Comparison of ENCODE assay signal across 20 cellular contexts in the genomic region with DNA sequence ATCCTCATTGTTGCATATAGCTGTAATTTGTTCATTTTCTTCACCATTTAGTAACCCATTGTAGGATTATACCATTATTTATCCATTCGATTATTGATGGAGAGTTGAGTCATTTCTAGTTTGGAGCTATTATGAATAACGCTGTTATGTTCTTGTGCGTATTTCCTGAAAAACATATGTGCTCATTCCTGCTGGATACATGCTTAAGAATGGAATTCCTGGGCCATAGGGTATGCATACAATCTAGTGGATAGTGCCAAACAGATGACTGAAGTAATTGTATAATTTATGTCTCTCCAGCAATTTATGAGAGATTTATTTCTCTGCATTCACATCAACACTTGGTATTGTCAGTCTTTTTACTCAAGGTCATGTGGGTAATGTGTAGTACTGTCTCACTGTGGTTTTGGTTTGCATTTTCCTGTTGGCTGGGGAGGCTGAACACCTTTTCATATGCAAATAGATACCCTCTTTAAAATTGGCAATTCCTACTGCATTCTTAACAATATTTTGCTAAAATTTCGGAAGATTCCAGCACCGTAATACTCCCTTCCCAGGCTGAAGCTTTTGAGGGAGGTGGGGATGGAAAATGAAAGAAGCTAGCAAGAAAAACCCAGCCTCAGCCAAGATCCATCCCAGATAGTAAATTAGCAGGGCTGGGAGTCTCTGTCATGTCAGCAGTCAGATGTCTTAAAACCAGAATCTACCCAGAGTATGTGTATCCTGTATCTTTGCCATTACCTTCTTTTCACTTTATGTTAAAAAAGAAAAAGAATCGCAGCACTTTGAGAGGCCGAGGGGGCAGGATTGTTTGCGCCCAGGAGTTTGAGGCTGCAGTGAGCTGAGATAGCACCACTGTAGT.
DNase-seq lines count a peak whose midpoint lies in the region; ATAC-seq, FAIRE-seq and TF ChIP-seq lines count a peak whose summit lies in the region.
"Had no signal": no experiment of that assay in that cellular context is flagged by ENCODE, and none has a peak within 500 bp of the region (broad histone marks: within the 10 kb centered on the region; RNA-seq: fewer than 3 reads in every experiment).

No MANE protein-coding gene starts in this region.

- peaks cover 18 to 58% (median 36%) of the 10 kb centered on the region in 4 donors for H3K4me1 Mint-ChIP-seq in CD4-positive, alpha-beta memory T cell
- peaks cover 53% of the 10 kb centered on the region for H3K4me1 Mint-ChIP-seq in nephron
- H3K4me1 Mint-ChIP-seq: activated B cell treated with CpG ODN at 0.5 μM for 24 hours, B cell had no signal

- no peak overlapping the region for H3K27ac ChIP-seq in CD4-positive, alpha-beta memory T cell (ENCODE audit: low read depth, low read length)
- peak overlapping the region; percentile 59 for H3K27ac ChIP-seq in angular gyrus (ENCODE audit: low read depth, low read length)
- H3K27ac ChIP-seq: cardiac muscle cell, foreskin keratinocyte, skin epidermis had no signal

- H3K9me3 ChIP-seq in CD4-positive, alpha-beta memory T cell (ENCODE audit: control insufficient read depth in 1 of 2, low read length in 2 of 2) = peaks cover 0 to 4% of the 10 kb centered on the region in 2 donors
- no peaks in the 10 kb centered on the region for H3K9me3 ChIP-seq in HAP-1

- no peaks in the 10 kb centered on the region for H3K36me3 ChIP-seq in CD4-positive, alpha-beta memory T cell (ENCODE audit: insufficient read depth, low read length)
- H3K36me3 ChIP-seq in HAP-1 (replicated peaks) = peaks cover 7% of the 10 kb centered on the region

- H3K4me3 ChIP-seq in CD4-positive, alpha-beta memory T cell (ENCODE audit: low read length in 2 of 2) = no peak overlapping the region
- no peak overlapping the region for H3K4me3 ChIP-seq in HAP-1
- H3K4me3 ChIP-seq: cardiac muscle cell, lung, skin epidermis had no signal

- no peak for FAIRE-seq in urothelium cell line (lab: Jason Lieb, UNC)

- peaks cover 35% of the 10 kb centered on the region for H3K4me1 ChIP-seq in CD4-positive, alpha-beta memory T cell (ENCODE audit: insufficient read depth, low read length)
- peaks cover 27% of the 10 kb centered on the region for H3K4me1 ChIP-seq in HAP-1

- POLR2A ChIA-PET in CD4-positive, alpha-beta memory T cell (lab: Charles Lee; ENCODE audit: partially characterized antibody) = no interaction called here

- H3K27me3 Mint-ChIP-seq in CD4-positive, alpha-beta memory T cell = no peaks in the 10 kb centered on the region
- H3K27me3 Mint-ChIP-seq in nephron (ENCODE audit: low read depth) = peaks cover under 1% of the 10 kb centered on the region
- H3K27me3 Mint-ChIP-seq: activated B cell treated with CpG ODN at 0.5 μM for 24 hours; B cell; stimulated activated naive CD8-positive, alpha-beta T cell treated with anti-CD3 and anti-CD28 coated beads, Interleukin-15, Interleukin-2, amounts not matched to agents 100 ng/mL and 50 ng/mL, for 24 hours had no signal

- intact Hi-C loops in CD4-positive, alpha-beta memory T cell (cut with micrococcal nuclease) = no loop called here

- in situ Hi-C loops in HAP-1 (cut with MboI; ENCODE audit: low sequenced_read_pairs) = no loop called here

- H3K27me3 ChIP-seq in CD4-positive, alpha-beta memory T cell (ENCODE audit: insufficient read depth, low read length) = no peaks in the 10 kb centered on the region
- no peaks in the 10 kb centered on the region for H3K27me3 ChIP-seq in HAP-1 (ENCODE audit: low read depth)
- H3K27me3 ChIP-seq: cardiac muscle cell, foreskin keratinocyte had no signal

- peaks cover 0 to 12% (median 5%) of the 10 kb centered on the region in 8 donors for H3K9me3 Mint-ChIP-seq in CD4-positive, alpha-beta memory T cell
- peaks cover 10% of the 10 kb centered on the region for H3K9me3 Mint-ChIP-seq in nephron
- H3K9me3 Mint-ChIP-seq: stimulated activated naive CD8-positive, alpha-beta T cell treated with anti-CD3 and anti-CD28 coated beads, Interleukin-15, Interleukin-2, amounts not matched to agents 100 ng/mL and 50 ng/mL, for 24 hours had no signal

- ATAC-seq in HG03039 (IDR thresholded peaks at IDR 0.05; ENCODE audit: unreplicated experiment) = no peak
- ATAC-seq: foreskin keratinocyte had no signal

- TF ChIP-seq CTCF in nephron (IDR thresholded peaks at IDR 0.05; ENCODE audit: unreplicated experiment in 3 of 3) = no peak

- no peak for DNase-seq in CD4-positive, alpha-beta memory T cell
- DNase-seq in HAP-1 (ENCODE audit: low spot score in 2 of 2) = peak; percentile 43 to 87
- DNase-seq in mesenteric fat pad (ENCODE audit: low spot score) = no peak
- no peak for DNase-seq in urothelium cell line (ENCODE audit: low spot score)
- DNase-seq in NCI-H1048 (lab: John Stamatoyannopoulos, UW) = no peak
- DNase-seq: activated B cell treated with CpG ODN at 0.5 μM for 24 hours, DMS153, foreskin keratinocyte, NCI-H1930, NCI-H524, nucleus accumbens had no signal

- CTCF ChIA-PET in CD4-positive, alpha-beta memory T cell (lab: Charles Lee; ENCODE audit: partially characterized antibody) = interaction anchor here (1.6 kb wide), 1 partner anchor 35 kb away, joined by 4 read pairs; no protein-coding TSS in a partner anchor

- H3K4me3 Mint-ChIP-seq in CD4-positive, alpha-beta memory T cell = peak overlapping the region in 6 of 8 donors; percentile 21 to 76 (median 56)
- peak overlapping the region in 1 of 3 experiments; percentile 38 for H3K4me3 Mint-ChIP-seq in nephron
- H3K4me3 Mint-ChIP-seq: activated B cell treated with CpG ODN at 0.5 μM for 24 hours; B cell; stimulated activated naive CD8-positive, alpha-beta T cell treated with anti-CD3 and anti-CD28 coated beads, Interleukin-15, Interleukin-2, amounts not matched to agents 100 ng/mL and 50 ng/mL, for 24 hours had no signal

- H3K27ac Mint-ChIP-seq in CD4-positive, alpha-beta memory T cell = peak overlapping the region in 6 of 7 donors; percentile 4 to 41 (median 18)
- peak overlapping the region; percentile 63 to 78 (median 75) for H3K27ac Mint-ChIP-seq in nephron
- H3K27ac Mint-ChIP-seq: activated B cell treated with CpG ODN at 0.5 μM for 24 hours; activated T-helper 2 cell treated with anti-CD3 and anti-CD28 coated beads, Interferon-gamma antibody, Interleukin-2, Interleukin-4, amounts not matched to agents 10 μg/mL and 5 μg/mL and 100 μg/mL, durations not matched to agents 14 hours and 24 hours and 36 hours; B cell; stimulated activated naive CD8-positive, alpha-beta T cell treated with anti-CD3 and anti-CD28 coated beads, Interleukin-15, Interleukin-2, amounts not matched to agents 100 ng/mL and 50 ng/mL, for 24 hours had no signal

- peaks cover 16 to 23% of the 10 kb centered on the region in 2 donors for H3K36me3 Mint-ChIP-seq in CD4-positive, alpha-beta memory T cell
- H3K36me3 Mint-ChIP-seq in nephron (ENCODE audit: low read depth) = peaks cover 42% of the 10 kb centered on the region

Comparison
In these comparisons a context has a peak if more than half of its experiments do, and no peak if none do; other contexts are left out.
1. DNase-seq: peak in HAP-1 (2 of 2); none in CD4-positive, alpha-beta memory T cell (0 of 5), mesenteric fat pad (single experiment), urothelium cell line (single experiment) and NCI-H1048 (single experiment).